Comparison of ENCODE assay signal across 1 cellular context in genomic region chr17:4014148-4014927, GRCh38.
TF ChIP-seq lines count a peak whose summit lies in the region.

No MANE protein-coding gene starts in this region.

TF ChIP-seq in HepG2, 621 proteins besides CTCF, POLR2A, EP300 and RAD21 (continued from another document and continues in another):
- peak; percentile 81; the same call in 1 of the 2 replicates for TF ChIP-seq ARID4A (CRISPR knock-in tag; IDR thresholded peaks at IDR 0.05; ENCODE audit: borderline replicate concordance)
- TF ChIP-seq PRPF4 (IDR thresholded peaks at IDR 0.05; ENCODE audit: low read depth, low read length, poor library complexity, severe bottlenecking) = no peak
- no peak for TF ChIP-seq ZFP36L2 (CRISPR knock-in tag; IDR thresholded peaks at IDR 0.05)
- TF ChIP-seq XBP1 (CRISPR knock-in tag; IDR thresholded peaks at IDR 0.05) = no peak
- TF ChIP-seq TFDP2 (CRISPR knock-in tag; IDR thresholded peaks at IDR 0.05) = 0 out of 2 replicates have a peak, but pooled peaks have one; percentile 53
- peak; percentile 96 for TF ChIP-seq ZMYM3 (CRISPR knock-in tag; IDR thresholded peaks at IDR 0.05)
- TF ChIP-seq ZBTB38 (CRISPR knock-in tag; IDR thresholded peaks at IDR 0.05) = peak; percentile 39; the same call in 1 of the 2 replicates
- TF ChIP-seq, protein P1, sequence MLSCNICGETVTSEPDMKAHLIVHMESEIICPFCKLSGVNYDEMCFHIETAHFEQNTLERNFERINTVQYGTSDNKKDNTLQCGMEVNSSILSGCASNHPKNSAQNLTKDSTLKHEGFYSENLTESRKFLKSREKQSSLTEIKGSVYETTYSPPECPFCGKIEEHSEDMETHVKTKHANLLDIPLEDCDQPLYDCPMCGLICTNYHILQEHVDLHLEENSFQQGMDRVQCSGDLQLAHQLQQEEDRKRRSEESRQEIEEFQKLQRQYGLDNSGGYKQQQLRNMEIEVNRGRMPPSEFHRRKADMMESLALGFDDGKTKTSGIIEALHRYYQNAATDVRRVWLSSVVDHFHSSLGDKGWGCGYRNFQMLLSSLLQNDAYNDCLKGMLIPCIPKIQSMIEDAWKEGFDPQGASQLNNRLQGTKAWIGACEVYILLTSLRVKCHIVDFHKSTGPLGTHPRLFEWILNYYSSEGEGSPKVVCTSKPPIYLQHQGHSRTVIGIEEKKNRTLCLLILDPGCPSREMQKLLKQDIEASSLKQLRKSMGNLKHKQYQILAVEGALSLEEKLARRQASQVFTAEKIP (CRISPR knock-in tag; IDR thresholded peaks at IDR 0.05; ENCODE audit: borderline replicate concordance) = no peak
- no peak for TF ChIP-seq THAP8 (CRISPR knock-in tag; IDR thresholded peaks at IDR 0.05; ENCODE audit: borderline replicate concordance)
- no peak for TF ChIP-seq SMARCE1 (IDR thresholded peaks at IDR 0.05; ENCODE audit: borderline replicate concordance)
- no peak for TF ChIP-seq MBD4 (IDR thresholded peaks at IDR 0.05; ENCODE audit: borderline replicate concordance, low read length)
- TF ChIP-seq AKAP8 (CRISPR knock-in tag; IDR thresholded peaks at IDR 0.05) = 0 out of 2 replicates have a peak, but pooled peaks have one; percentile 50
- TF ChIP-seq ZNF18 (CRISPR knock-in tag; IDR thresholded peaks at IDR 0.05; ENCODE audit: insufficient replicate concordance) = no peak
- TF ChIP-seq ZNF12 (CRISPR knock-in tag; IDR thresholded peaks at IDR 0.05) = peak; percentile 59
- TF ChIP-seq LBX2 (CRISPR knock-in tag; IDR thresholded peaks at IDR 0.05; ENCODE audit: borderline replicate concordance) = peak; percentile 25; the same call in 1 of the 2 replicates
- TF ChIP-seq, protein P2, sequence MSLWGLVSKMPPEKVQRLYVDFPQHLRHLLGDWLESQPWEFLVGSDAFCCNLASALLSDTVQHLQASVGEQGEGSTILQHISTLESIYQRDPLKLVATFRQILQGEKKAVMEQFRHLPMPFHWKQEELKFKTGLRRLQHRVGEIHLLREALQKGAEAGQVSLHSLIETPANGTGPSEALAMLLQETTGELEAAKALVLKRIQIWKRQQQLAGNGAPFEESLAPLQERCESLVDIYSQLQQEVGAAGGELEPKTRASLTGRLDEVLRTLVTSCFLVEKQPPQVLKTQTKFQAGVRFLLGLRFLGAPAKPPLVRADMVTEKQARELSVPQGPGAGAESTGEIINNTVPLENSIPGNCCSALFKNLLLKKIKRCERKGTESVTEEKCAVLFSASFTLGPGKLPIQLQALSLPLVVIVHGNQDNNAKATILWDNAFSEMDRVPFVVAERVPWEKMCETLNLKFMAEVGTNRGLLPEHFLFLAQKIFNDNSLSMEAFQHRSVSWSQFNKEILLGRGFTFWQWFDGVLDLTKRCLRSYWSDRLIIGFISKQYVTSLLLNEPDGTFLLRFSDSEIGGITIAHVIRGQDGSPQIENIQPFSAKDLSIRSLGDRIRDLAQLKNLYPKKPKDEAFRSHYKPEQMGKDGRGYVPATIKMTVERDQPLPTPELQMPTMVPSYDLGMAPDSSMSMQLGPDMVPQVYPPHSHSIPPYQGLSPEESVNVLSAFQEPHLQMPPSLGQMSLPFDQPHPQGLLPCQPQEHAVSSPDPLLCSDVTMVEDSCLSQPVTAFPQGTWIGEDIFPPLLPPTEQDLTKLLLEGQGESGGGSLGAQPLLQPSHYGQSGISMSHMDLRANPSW (CRISPR knock-in tag; IDR thresholded peaks at IDR 0.05; ENCODE audit: borderline replicate concordance) = no peak
- TF ChIP-seq HOXA7 (CRISPR knock-in tag; IDR thresholded peaks at IDR 0.05) = no peak
- no peak for TF ChIP-seq ZNF362 (CRISPR knock-in tag; IDR thresholded peaks at IDR 0.05; ENCODE audit: borderline replicate concordance)
- no peak for TF ChIP-seq ZNF549 (CRISPR knock-in tag; IDR thresholded peaks at IDR 0.05)
- TF ChIP-seq FOSL2 (CRISPR knock-in tag; IDR thresholded peaks at IDR 0.05) = peak; percentile 38
- TF ChIP-seq, protein P3, sequence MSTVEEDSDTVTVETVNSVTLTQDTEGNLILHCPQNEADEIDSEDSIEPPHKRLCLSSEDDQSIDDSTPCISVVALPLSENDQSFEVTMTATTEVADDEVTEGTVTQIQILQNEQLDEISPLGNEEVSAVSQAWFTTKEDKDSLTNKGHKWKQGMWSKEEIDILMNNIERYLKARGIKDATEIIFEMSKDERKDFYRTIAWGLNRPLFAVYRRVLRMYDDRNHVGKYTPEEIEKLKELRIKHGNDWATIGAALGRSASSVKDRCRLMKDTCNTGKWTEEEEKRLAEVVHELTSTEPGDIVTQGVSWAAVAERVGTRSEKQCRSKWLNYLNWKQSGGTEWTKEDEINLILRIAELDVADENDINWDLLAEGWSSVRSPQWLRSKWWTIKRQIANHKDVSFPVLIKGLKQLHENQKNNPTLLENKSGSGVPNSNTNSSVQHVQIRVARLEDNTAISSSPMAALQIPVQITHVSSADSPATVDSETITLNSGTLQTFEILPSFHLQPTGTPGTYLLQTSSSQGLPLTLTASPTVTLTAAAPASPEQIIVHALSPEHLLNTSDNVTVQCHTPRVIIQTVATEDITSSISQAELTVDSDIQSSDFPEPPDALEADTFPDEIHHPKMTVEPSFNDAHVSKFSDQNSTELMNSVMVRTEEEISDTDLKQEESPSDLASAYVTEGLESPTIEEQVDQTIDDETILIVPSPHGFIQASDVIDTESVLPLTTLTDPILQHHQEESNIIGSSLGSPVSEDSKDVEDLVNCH (CRISPR knock-in tag; IDR thresholded peaks at IDR 0.05) = no peak
- TF ChIP-seq ZNF468 (CRISPR knock-in tag; IDR thresholded peaks at IDR 0.05) = no peak
- TF ChIP-seq SMAD1 (CRISPR knock-in tag; IDR thresholded peaks at IDR 0.05; ENCODE audit: borderline replicate concordance, low read depth) = peak; percentile 25; the same call in 1 of the 2 replicates
- TF ChIP-seq ZNF879 (CRISPR knock-in tag; IDR thresholded peaks at IDR 0.05) = no peak
- TF ChIP-seq, protein P4, sequence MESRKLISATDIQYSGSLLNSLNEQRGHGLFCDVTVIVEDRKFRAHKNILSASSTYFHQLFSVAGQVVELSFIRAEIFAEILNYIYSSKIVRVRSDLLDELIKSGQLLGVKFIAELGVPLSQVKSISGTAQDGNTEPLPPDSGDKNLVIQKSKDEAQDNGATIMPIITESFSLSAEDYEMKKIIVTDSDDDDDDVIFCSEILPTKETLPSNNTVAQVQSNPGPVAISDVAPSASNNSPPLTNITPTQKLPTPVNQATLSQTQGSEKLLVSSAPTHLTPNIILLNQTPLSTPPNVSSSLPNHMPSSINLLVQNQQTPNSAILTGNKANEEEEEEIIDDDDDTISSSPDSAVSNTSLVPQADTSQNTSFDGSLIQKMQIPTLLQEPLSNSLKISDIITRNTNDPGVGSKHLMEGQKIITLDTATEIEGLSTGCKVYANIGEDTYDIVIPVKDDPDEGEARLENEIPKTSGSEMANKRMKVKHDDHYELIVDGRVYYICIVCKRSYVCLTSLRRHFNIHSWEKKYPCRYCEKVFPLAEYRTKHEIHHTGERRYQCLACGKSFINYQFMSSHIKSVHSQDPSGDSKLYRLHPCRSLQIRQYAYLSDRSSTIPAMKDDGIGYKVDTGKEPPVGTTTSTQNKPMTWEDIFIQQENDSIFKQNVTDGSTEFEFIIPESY (CRISPR knock-in tag; IDR thresholded peaks at IDR 0.05) = no peak
- TF ChIP-seq, protein P5, sequence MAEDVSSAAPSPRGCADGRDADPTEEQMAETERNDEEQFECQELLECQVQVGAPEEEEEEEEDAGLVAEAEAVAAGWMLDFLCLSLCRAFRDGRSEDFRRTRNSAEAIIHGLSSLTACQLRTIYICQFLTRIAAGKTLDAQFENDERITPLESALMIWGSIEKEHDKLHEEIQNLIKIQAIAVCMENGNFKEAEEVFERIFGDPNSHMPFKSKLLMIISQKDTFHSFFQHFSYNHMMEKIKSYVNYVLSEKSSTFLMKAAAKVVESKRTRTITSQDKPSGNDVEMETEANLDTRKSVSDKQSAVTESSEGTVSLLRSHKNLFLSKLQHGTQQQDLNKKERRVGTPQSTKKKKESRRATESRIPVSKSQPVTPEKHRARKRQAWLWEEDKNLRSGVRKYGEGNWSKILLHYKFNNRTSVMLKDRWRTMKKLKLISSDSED (CRISPR knock-in tag; IDR thresholded peaks at IDR 0.05) = no peak
- TF ChIP-seq MED13 (CRISPR knock-in tag; IDR thresholded peaks at IDR 0.05) = no peak
- TF ChIP-seq MLLT10 (CRISPR knock-in tag; IDR thresholded peaks at IDR 0.05) = no peak
- TF ChIP-seq ZBTB49 (CRISPR knock-in tag; IDR thresholded peaks at IDR 0.05; ENCODE audit: borderline replicate concordance) = no peak
- no peak for TF ChIP-seq MTF2 (CRISPR knock-in tag; IDR thresholded peaks at IDR 0.05; ENCODE audit: borderline replicate concordance)
- no peak for TF ChIP-seq TBL1XR1 (IDR thresholded peaks at IDR 0.05; ENCODE audit: borderline replicate concordance, low read length, partially characterized antibody)
- 0 out of 2 replicates have a peak, but pooled peaks have one; percentile 13 for TF ChIP-seq SMC3 (IDR thresholded peaks at IDR 0.05; ENCODE audit: low read length)
- TF ChIP-seq RELA (CRISPR knock-in tag; IDR thresholded peaks at IDR 0.05) = no peak
- no peak for TF ChIP-seq GABPA (IDR thresholded peaks at IDR 0.05; ENCODE audit: low read depth, low read length)
- TF ChIP-seq GABPA (CRISPR knock-in tag; IDR thresholded peaks at IDR 0.05; ENCODE audit: low read depth) = no peak
